ENCODE assay signal across 2 cellular contexts in the genomic region with DNA sequence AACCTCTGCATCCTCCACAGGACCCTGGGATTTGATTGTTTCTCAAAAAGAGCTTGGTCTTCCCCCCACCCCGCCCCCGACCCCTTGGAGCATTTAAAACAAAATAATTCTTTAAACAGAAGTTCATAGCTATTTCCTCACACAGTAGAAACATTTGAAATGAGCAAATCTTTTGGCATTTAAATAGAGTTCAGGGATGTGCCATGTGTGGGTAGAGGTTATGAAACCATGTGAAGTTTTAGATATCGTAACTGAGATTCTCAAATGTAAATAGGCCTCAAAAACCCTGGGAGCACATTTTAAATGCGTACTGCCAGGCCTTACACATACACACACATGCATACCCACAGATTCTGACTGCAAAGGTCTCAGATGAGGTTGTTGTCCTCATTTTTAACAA.
A peak's percentile ranks its signal among the peaks of the same experiment; 100 is the strongest.
TF ChIP-seq lines count a peak whose summit lies in the region.

No MANE protein-coding gene starts in this region.

TF ChIP-seq in A549, 52 proteins besides CTCF, POLR2A, EP300 and RAD21:
- TF ChIP-seq KDM5A (IDR thresholded peaks at IDR 0.05) (no peak), FOXS1 (CRISPR knock-in tag; IDR thresholded peaks at IDR 0.05) (no peak), MAZ (IDR thresholded peaks at IDR 0.05; ENCODE audit: borderline replicate concordance, low read depth, low read length) (no peak), PHF8 (IDR thresholded peaks at IDR 0.05; ENCODE audit: borderline replicate concordance, low read depth) (no peak), EHMT2 (IDR thresholded peaks at IDR 0.05; ENCODE audit: low read depth) (no peak), HOXB5 (CRISPR knock-in tag; IDR thresholded peaks at IDR 0.05) (no peak), FOSB (CRISPR knock-in tag; IDR thresholded peaks at IDR 0.05) (no peak)
- TF ChIP-seq, protein P1, sequence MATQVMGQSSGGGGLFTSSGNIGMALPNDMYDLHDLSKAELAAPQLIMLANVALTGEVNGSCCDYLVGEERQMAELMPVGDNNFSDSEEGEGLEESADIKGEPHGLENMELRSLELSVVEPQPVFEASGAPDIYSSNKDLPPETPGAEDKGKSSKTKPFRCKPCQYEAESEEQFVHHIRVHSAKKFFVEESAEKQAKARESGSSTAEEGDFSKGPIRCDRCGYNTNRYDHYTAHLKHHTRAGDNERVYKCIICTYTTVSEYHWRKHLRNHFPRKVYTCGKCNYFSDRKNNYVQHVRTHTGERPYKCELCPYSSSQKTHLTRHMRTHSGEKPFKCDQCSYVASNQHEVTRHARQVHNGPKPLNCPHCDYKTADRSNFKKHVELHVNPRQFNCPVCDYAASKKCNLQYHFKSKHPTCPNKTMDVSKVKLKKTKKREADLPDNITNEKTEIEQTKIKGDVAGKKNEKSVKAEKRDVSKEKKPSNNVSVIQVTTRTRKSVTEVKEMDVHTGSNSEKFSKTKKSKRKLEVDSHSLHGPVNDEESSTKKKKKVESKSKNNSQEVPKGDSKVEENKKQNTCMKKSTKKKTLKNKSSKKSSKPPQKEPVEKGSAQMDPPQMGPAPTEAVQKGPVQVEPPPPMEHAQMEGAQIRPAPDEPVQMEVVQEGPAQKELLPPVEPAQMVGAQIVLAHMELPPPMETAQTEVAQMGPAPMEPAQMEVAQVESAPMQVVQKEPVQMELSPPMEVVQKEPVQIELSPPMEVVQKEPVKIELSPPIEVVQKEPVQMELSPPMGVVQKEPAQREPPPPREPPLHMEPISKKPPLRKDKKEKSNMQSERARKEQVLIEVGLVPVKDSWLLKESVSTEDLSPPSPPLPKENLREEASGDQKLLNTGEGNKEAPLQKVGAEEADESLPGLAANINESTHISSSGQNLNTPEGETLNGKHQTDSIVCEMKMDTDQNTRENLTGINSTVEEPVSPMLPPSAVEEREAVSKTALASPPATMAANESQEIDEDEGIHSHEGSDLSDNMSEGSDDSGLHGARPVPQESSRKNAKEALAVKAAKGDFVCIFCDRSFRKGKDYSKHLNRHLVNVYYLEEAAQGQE (IDR thresholded peaks at IDR 0.05) = no peak
- TF ChIP-seq, protein P2, sequence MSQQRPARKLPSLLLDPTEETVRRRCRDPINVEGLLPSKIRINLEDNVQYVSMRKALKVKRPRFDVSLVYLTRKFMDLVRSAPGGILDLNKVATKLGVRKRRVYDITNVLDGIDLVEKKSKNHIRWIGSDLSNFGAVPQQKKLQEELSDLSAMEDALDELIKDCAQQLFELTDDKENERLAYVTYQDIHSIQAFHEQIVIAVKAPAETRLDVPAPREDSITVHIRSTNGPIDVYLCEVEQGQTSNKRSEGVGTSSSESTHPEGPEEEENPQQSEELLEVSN (IDR thresholded peaks at IDR 0.05; ENCODE audit: borderline replicate concordance, low read depth) = no peak

TF ChIP-seq in IMR-90, 13 proteins besides CTCF, POLR2A, EP300 and RAD21:
- peak; percentile 2; the same call in 1 of the 2 replicates for TF ChIP-seq FOS (IDR thresholded peaks at IDR 0.05; ENCODE audit: low read depth, low read length)
- no peak for TF ChIP-seq NFE2L2 (IDR thresholded peaks at IDR 0.05; ENCODE audit: low read depth, low read length)
- TF ChIP-seq MXI1 (IDR thresholded peaks at IDR 0.05; ENCODE audit: borderline replicate concordance, low read depth, low read length) = 0 out of 2 replicates have a peak, but pooled peaks have one; percentile 23
- peak; percentile 66; the same call in 1 of the 2 replicates for TF ChIP-seq CEBPB (IDR thresholded peaks at IDR 0.05; ENCODE audit: low read depth, low read length)
TF ChIP-seq in IMR-90: peak in this region for 3.
